Comparison of ENCODE assay signal across 18 cellular contexts in genomic region chr6:163789199-163789810, GRCh38.
"Had no signal": no experiment of that assay in that cellular context is flagged by ENCODE, and none has a peak within 500 bp of the region (broad histone marks: within the 10 kb centered on the region; RNA-seq: fewer than 3 reads in every experiment).

No MANE protein-coding gene starts in this region.

- H3K4me2 ChIP-seq: hepatocyte had no signal

- H3K4me3 Mint-ChIP-seq: activated B cell treated with CpG ODN at 0.5 μM for 24 hours; activated CD8-positive, alpha-beta T cell treated with anti-CD3 and anti-CD28 coated beads for 36 hours; activated naive CD8-positive, alpha-beta T cell treated with anti-CD3 and anti-CD28 coated beads for 36 hours; activated T-helper 17 cell treated with anti-CD3 and anti-CD28 coated beads, Interleukin-2, amount 50 U/mL, for 72 hours; memory B cell; naive thymus-derived CD8-positive, alpha-beta T cell; stimulated activated naive CD8-positive, alpha-beta T cell treated with anti-CD3 and anti-CD28 coated beads, Interleukin-15, amount 100 ng/mL, for 72 hours had no signal

- H3K27ac ChIP-seq: hepatocyte, suprapubic skin had no signal

- H3K36me3 Mint-ChIP-seq: activated naive CD8-positive, alpha-beta T cell treated with anti-CD3 and anti-CD28 coated beads for 36 hours; memory B cell; naive thymus-derived CD8-positive, alpha-beta T cell had no signal

- H3K27me3 ChIP-seq: dorsolateral prefrontal cortex, hepatocyte, suprapubic skin had no signal

- DNase-seq: activated B cell treated with CpG ODN at 0.5 μM for 24 hours; activated CD4-positive, alpha-beta T cell treated with anti-CD3 and anti-CD28 coated beads for 48 hours; activated CD8-positive, alpha-beta T cell treated with anti-CD3 and anti-CD28 coated beads for 36 hours; activated naive CD4-positive, alpha-beta T cell; activated naive CD8-positive, alpha-beta T cell treated with anti-CD3 and anti-CD28 coated beads for 36 hours; activated T-cell treated with anti-CD3 and anti-CD28 coated beads, Interleukin-2, amount 50 U/mL, for 1 hour; amniotic stem cell; dorsolateral prefrontal cortex; naive thymus-derived CD8-positive, alpha-beta T cell; nucleus accumbens; stimulated activated CD4-positive, alpha-beta T cell treated with anti-CD3 and anti-CD28 coated beads, Interleukin-12 subunit alpha, Interleukin-12 subunit beta, amount 100 ng/mL, for 4 hours; stimulated activated CD4-positive, alpha-beta T cell treated with anti-CD3 and anti-CD28 coated beads, Interleukin-2, amount 100 ng/mL, for 24 hours; stimulated activated naive CD8-positive, alpha-beta T cell treated with anti-CD3 and anti-CD28 coated beads, Interleukin-15, amount 100 ng/mL, for 72 hours; trophoblast cell had no signal

- H3K9me3 ChIP-seq: suprapubic skin had no signal

- H3K79me2 ChIP-seq: hepatocyte had no signal

- H3K36me3 ChIP-seq: suprapubic skin had no signal

- H3K9me3 Mint-ChIP-seq: activated B cell treated with CpG ODN at 0.5 μM for 24 hours; activated CD8-positive, alpha-beta T cell treated with anti-CD3 and anti-CD28 coated beads for 36 hours; activated naive CD8-positive, alpha-beta T cell treated with anti-CD3 and anti-CD28 coated beads for 36 hours; activated T-helper 17 cell treated with anti-CD3 and anti-CD28 coated beads, Interleukin-2, amount 50 U/mL, for 72 hours; memory B cell; stimulated activated naive CD8-positive, alpha-beta T cell treated with anti-CD3 and anti-CD28 coated beads, Interleukin-15, amount 100 ng/mL, for 72 hours had no signal

- H3K27ac Mint-ChIP-seq: activated B cell treated with CpG ODN at 0.5 μM for 24 hours; activated CD8-positive, alpha-beta T cell treated with anti-CD3 and anti-CD28 coated beads for 36 hours; activated naive CD8-positive, alpha-beta T cell treated with anti-CD3 and anti-CD28 coated beads for 36 hours; activated T-helper 17 cell treated with anti-CD3 and anti-CD28 coated beads, Interleukin-2, amount 50 U/mL, for 72 hours; memory B cell; stimulated activated naive CD8-positive, alpha-beta T cell treated with anti-CD3 and anti-CD28 coated beads, Interleukin-15, amount 100 ng/mL, for 72 hours had no signal

- H2AFZ ChIP-seq: hepatocyte had no signal

- H3K4me1 Mint-ChIP-seq: activated B cell treated with CpG ODN at 0.5 μM for 24 hours; activated T-helper 17 cell treated with anti-CD3 and anti-CD28 coated beads, Interleukin-2, amount 50 U/mL, for 72 hours; memory B cell; naive thymus-derived CD8-positive, alpha-beta T cell; stimulated activated naive CD8-positive, alpha-beta T cell treated with anti-CD3 and anti-CD28 coated beads, Interleukin-15, amount 100 ng/mL, for 72 hours had no signal

- ATAC-seq: activated CD8-positive, alpha-beta T cell treated with anti-CD3 and anti-CD28 coated beads for 36 hours; activated T-helper 17 cell treated with anti-CD3 and anti-CD28 coated beads, Interleukin-2, amount 50 U/mL, for 72 hours; naive thymus-derived CD8-positive, alpha-beta T cell had no signal

- H3K4me3 ChIP-seq: dorsolateral prefrontal cortex, hepatocyte, suprapubic skin had no signal
